ENCODE assay signal across 18 cellular contexts in the genomic region with DNA sequence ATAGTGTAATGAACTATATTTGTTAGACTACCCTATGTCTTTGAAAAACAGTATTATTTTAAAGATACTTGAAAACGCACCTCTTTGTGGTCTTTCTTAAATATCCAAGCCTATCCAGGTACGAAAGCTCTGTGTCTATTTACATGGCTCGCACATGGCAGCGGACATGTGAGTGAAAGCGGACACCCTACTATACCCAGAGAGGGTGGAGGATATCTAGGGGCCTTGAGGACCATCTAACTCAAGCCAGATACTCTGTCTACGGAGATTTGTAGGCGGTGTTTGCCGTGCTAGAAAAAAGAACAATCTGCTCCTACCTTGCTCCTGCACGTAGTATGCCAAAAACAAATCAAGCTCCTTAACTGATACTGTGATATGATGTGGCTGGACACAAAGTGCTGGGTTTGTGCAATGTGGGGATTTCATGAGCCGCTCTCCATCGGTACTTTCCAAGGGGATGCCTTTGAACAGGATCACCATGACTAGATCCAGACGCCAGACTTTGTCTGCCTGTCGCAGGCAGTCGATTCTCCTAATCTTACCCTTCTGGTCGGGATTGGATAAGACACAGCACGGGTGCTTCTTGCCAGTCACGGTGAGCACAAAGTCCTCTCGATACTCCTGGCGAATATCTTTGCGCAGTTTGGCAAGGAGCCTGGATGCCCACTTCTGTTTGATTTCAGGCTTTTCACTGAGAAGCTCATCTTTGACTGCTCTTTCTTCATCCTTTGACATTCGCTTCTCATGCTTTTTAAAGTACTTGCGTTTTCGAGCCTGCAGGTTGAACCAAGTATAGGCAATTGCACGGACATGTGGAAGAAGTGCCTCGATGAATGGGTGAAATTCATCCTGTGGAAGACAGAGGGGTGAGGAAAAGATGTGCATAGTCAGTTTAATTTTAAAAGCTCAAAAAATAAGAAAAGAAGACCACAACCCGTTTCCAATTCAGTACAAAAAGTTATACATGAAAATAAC. TPM values are rescaled to one million over a fixed set of nuclear protein-coding genes. Genes with fewer than 3 reads are reported as not detected.
A peak's percentile ranks its signal among the peaks of the same experiment; 100 is the strongest.
DNase-seq lines count a peak whose midpoint lies in the region; ATAC-seq and TF ChIP-seq lines count a peak whose summit lies in the region.
"Had no signal": no experiment of that assay in that cellular context is flagged by ENCODE, and none has a peak within 500 bp of the region (broad histone marks: within the 10 kb centered on the region; RNA-seq: fewer than 3 reads in every experiment).

No MANE protein-coding gene starts in this region.

- POLR2A ChIA-PET in MCF 10A (lab: Yijun Ruan, JAX): interaction anchor here (0.6 to 4.1 kb wide), 26 partner anchors 7 to 1754 kb away, joined by 3 to 77 read pairs (median 4); no protein-coding TSS in a partner anchor

- H3K79me2 ChIP-seq in GM23338 (replicated peaks; ENCODE audit: insufficient read depth): peaks cover 29% of the 10 kb centered on the region

- H3K27ac Mint-ChIP-seq in GM23338 (no peak overlapping the region), MCF 10A (ENCODE audit: low read depth, unreplicated experiment) (peak overlapping the region; percentile 88)
- H3K27ac Mint-ChIP-seq in activated naive CD4-positive, alpha-beta T cell treated with anti-CD3 and anti-CD28 coated beads, Interleukin-2, amount 10 ng/mL, durations not matched to agents 7 days and 5 days: no peak overlapping the region
- H3K27ac Mint-ChIP-seq in activated CD4-positive, alpha-beta T cell treated with anti-CD3 and anti-CD28 coated beads, Interleukin-2, amount 10 ng/mL, durations not matched to agents 24 days and 14 days: no peak overlapping the region
- H3K27ac Mint-ChIP-seq: activated CD4-positive, alpha-beta T cell treated with anti-CD3 and anti-CD28 coated beads, Interleukin-2, amount 10 ng/mL, durations not matched to agents 7 days and 5 days; activated T-helper 1 cell treated with anti-CD3 and anti-CD28 coated beads, Interleukin-12 subunit alpha, Interleukin-12 subunit beta, Interleukin-2, Interleukin-4 antibody, amounts not matched to agents 30 ng/mL and 10 ng/mL and 1 ng/mL, durations not matched to agents 14 hours and 24 hours and 36 hours; stimulated activated effector memory CD8-positive, alpha-beta T cell treated with anti-CD3 and anti-CD28 coated beads, Interleukin-12 subunit alpha, Interleukin-12 subunit beta, amount 100 ng/mL, for 72 hours; T-helper 1 cell treated with Interleukin-12 subunit alpha and Interleukin-12 subunit beta and Interleukin-4 antibody, amounts not matched to agents 30 μg/mL and 1 μg/mL, for 36 hours had no signal

- H3K4me3 Mint-ChIP-seq in GM23338 (no peak overlapping the region), MCF 10A (ENCODE audit: unreplicated experiment) (peak overlapping the region; percentile 80)
- H3K4me3 Mint-ChIP-seq in activated naive CD4-positive, alpha-beta T cell treated with anti-CD3 and anti-CD28 coated beads, Interleukin-2, amount 10 ng/mL, durations not matched to agents 7 days and 5 days: no peak overlapping the region
- H3K4me3 Mint-ChIP-seq in activated CD4-positive, alpha-beta T cell treated with anti-CD3 and anti-CD28 coated beads, Interleukin-2, amount 10 ng/mL, durations not matched to agents 24 days and 14 days: no peak overlapping the region
- H3K4me3 Mint-ChIP-seq: activated CD4-positive, alpha-beta T cell treated with anti-CD3 and anti-CD28 coated beads, Interleukin-2, amount 10 ng/mL, durations not matched to agents 7 days and 5 days; activated T-helper 1 cell treated with anti-CD3 and anti-CD28 coated beads, Interleukin-12 subunit alpha, Interleukin-12 subunit beta, Interleukin-2, Interleukin-4 antibody, amounts not matched to agents 30 ng/mL and 10 ng/mL and 1 ng/mL, durations not matched to agents 14 hours and 24 hours and 36 hours; stimulated activated effector memory CD8-positive, alpha-beta T cell treated with anti-CD3 and anti-CD28 coated beads, Interleukin-12 subunit alpha, Interleukin-12 subunit beta, amount 100 ng/mL, for 72 hours; T-helper 1 cell treated with Interleukin-12 subunit alpha and Interleukin-12 subunit beta and Interleukin-4 antibody, amounts not matched to agents 30 μg/mL and 1 μg/mL, for 36 hours had no signal

- no peaks in the 10 kb centered on the region for H4K20me1 ChIP-seq in GM23338 (replicated peaks; ENCODE audit: insufficient read depth)
- H4K20me1 ChIP-seq: BLaER1 treated with 17β-estradiol and CSF1 and Interleukin-3, amounts not matched to agents 10 nM and 100 nM had no signal

- H3K4me1 ChIP-seq in GM23338 (ENCODE audit: insufficient read depth): peaks cover 16% of the 10 kb centered on the region
- H3K4me1 ChIP-seq in right atrium auricular region: peaks cover 0 to 73% of the 10 kb centered on the region in 2 donors
- H3K4me1 ChIP-seq in skeletal muscle satellite cell (ENCODE audit: control insufficient read depth, insufficient read depth, low read length): peaks cover 62% of the 10 kb centered on the region

- DNase-seq in GM23338 (ENCODE audit: low spot score) (peak; percentile 22), MCF 10A (ENCODE audit: unreplicated experiment) (peak; percentile 47), right atrium auricular region (ENCODE audit: low spot score) (no peak), iPS-NIHi7 (ENCODE audit: extremely low spot score) (no peak)
- no peak for DNase-seq in activated naive CD4-positive, alpha-beta T cell treated with anti-CD3 and anti-CD28 coated beads, Interleukin-2, amount 10 ng/mL, durations not matched to agents 7 days and 5 days
- DNase-seq in activated CD4-positive, alpha-beta T cell treated with anti-CD3 and anti-CD28 coated beads, Interleukin-2, amount 10 ng/mL, durations not matched to agents 24 days and 14 days: no peak
- DNase-seq: activated CD4-positive, alpha-beta T cell treated with anti-CD3 and anti-CD28 coated beads, Interleukin-2, amount 10 ng/mL, durations not matched to agents 7 days and 5 days; H7; midbrain; MM.1S; Peyer's patch; stimulated activated CD4-positive, alpha-beta T cell treated with anti-CD3 and anti-CD28 coated beads, Interleukin-4, amount 100 ng/mL, for 1 hour had no signal

- intact Hi-C loops in MCF 10A (cut with micrococcal nuclease): no loop called here
- intact Hi-C loops in activated CD4-positive, alpha-beta T cell treated with anti-CD3 and anti-CD28 coated beads, Interleukin-2, amount 10 ng/mL, durations not matched to agents 24 days and 14 days (cut with micrococcal nuclease): no loop called here

- CTCF ChIA-PET in MCF 10A (lab: Yijun Ruan, JAX): interaction anchor here (0.5 to 3.1 kb wide), 7 partner anchors 14 to 217 kb away, joined by 3 to 11 read pairs (median 3); no protein-coding TSS in a partner anchor
- CTCF ChIA-PET in activated naive CD4-positive, alpha-beta T cell treated with anti-CD3 and anti-CD28 coated beads, Interleukin-2, amount 10 ng/mL, durations not matched to agents 7 days and 5 days (lab: Charles Lee): interaction anchor here (1.4 kb wide), 1 partner anchor 47 kb away, joined by 3 read pairs; no protein-coding TSS in a partner anchor

- H3K27me3 Mint-ChIP-seq in GM23338 (ENCODE audit: insufficient read depth, low read depth, poor library complexity) (peaks cover 2% of the 10 kb centered on the region), MCF 10A (ENCODE audit: insufficient read depth, unreplicated experiment) (no peaks in the 10 kb centered on the region)
- H3K27me3 Mint-ChIP-seq in activated naive CD4-positive, alpha-beta T cell treated with anti-CD3 and anti-CD28 coated beads, Interleukin-2, amount 10 ng/mL, durations not matched to agents 7 days and 5 days: peaks cover 15% of the 10 kb centered on the region
- peaks cover 48% of the 10 kb centered on the region for H3K27me3 Mint-ChIP-seq in activated CD4-positive, alpha-beta T cell treated with anti-CD3 and anti-CD28 coated beads, Interleukin-2, amount 10 ng/mL, durations not matched to agents 24 days and 14 days

- H3K9me3 ChIP-seq in right atrium auricular region: no peaks in the 10 kb centered on the region
- H3K9me3 ChIP-seq in skeletal muscle satellite cell (replicated peaks; ENCODE audit: low read length): no peaks in the 10 kb centered on the region
- H3K9me3 ChIP-seq: BLaER1 treated with 17β-estradiol and CSF1 and Interleukin-3, amounts not matched to agents 10 nM and 100 nM; Peyer's patch had no signal

- no TSS peak for BruUV-seq in MCF 10A (replicated peaks; lab: Mats Ljungman, UMichigan)

- H3F3A ChIP-seq in GM23338 (replicated peaks; ENCODE audit: low read depth): no peaks in the 10 kb centered on the region

- no peak overlapping the region for H3K27ac ChIP-seq in GM23338 (ENCODE audit: low read depth)
- peak overlapping the region; percentile 94 to 100 for H3K27ac ChIP-seq in right atrium auricular region
- H3K27ac ChIP-seq: BLaER1 treated with 17β-estradiol and CSF1 and Interleukin-3, amounts not matched to agents 10 nM and 100 nM; Peyer's patch had no signal

- peaks cover 13% of the 10 kb centered on the region for H3K27me3 ChIP-seq in GM23338 (ENCODE audit: insufficient read depth)
- no peaks in the 10 kb centered on the region for H3K27me3 ChIP-seq in right atrium auricular region
- no peaks in the 10 kb centered on the region for H3K27me3 ChIP-seq in skeletal muscle satellite cell (ENCODE audit: control insufficient read depth, insufficient read depth, low read length)
- H3K27me3 ChIP-seq: BLaER1 treated with 17β-estradiol and CSF1 and Interleukin-3, amounts not matched to agents 10 nM and 100 nM; Peyer's patch had no signal

- H3K36me3 Mint-ChIP-seq in GM23338 (ENCODE audit: low read depth) (peaks cover 3% of the 10 kb centered on the region; the same call in 1 of the 3 replicates), MCF 10A (ENCODE audit: insufficient read depth, unreplicated experiment) (peaks cover 32% of the 10 kb centered on the region)
- no peaks in the 10 kb centered on the region for H3K36me3 Mint-ChIP-seq in activated naive CD4-positive, alpha-beta T cell treated with anti-CD3 and anti-CD28 coated beads, Interleukin-2, amount 10 ng/mL, durations not matched to agents 7 days and 5 days
- H3K36me3 Mint-ChIP-seq in activated CD4-positive, alpha-beta T cell treated with anti-CD3 and anti-CD28 coated beads, Interleukin-2, amount 10 ng/mL, durations not matched to agents 24 days and 14 days (ENCODE audit: low read depth): no peaks in the 10 kb centered on the region
- H3K36me3 Mint-ChIP-seq: stimulated activated effector memory CD8-positive, alpha-beta T cell treated with anti-CD3 and anti-CD28 coated beads, Interleukin-12 subunit alpha, Interleukin-12 subunit beta, amount 100 ng/mL, for 72 hours had no signal

- no peaks in the 10 kb centered on the region for H3K9me3 Mint-ChIP-seq in GM23338
- no peaks in the 10 kb centered on the region for H3K9me3 Mint-ChIP-seq in MCF 10A (ENCODE audit: unreplicated experiment)
- no peaks in the 10 kb centered on the region for H3K9me3 Mint-ChIP-seq in activated naive CD4-positive, alpha-beta T cell treated with anti-CD3 and anti-CD28 coated beads, Interleukin-2, amount 10 ng/mL, durations not matched to agents 7 days and 5 days
- H3K9me3 Mint-ChIP-seq in activated CD4-positive, alpha-beta T cell treated with anti-CD3 and anti-CD28 coated beads, Interleukin-2, amount 10 ng/mL, durations not matched to agents 24 days and 14 days: no peaks in the 10 kb centered on the region
- H3K9me3 Mint-ChIP-seq: activated CD4-positive, alpha-beta T cell treated with anti-CD3 and anti-CD28 coated beads, Interleukin-2, amount 10 ng/mL, durations not matched to agents 7 days and 5 days; activated T-helper 1 cell treated with anti-CD3 and anti-CD28 coated beads, Interleukin-12 subunit alpha, Interleukin-12 subunit beta, Interleukin-2, Interleukin-4 antibody, amounts not matched to agents 30 ng/mL and 10 ng/mL and 1 ng/mL, durations not matched to agents 14 hours and 24 hours and 36 hours; stimulated activated effector memory CD8-positive, alpha-beta T cell treated with anti-CD3 and anti-CD28 coated beads, Interleukin-12 subunit alpha, Interleukin-12 subunit beta, amount 100 ng/mL, for 72 hours; T-helper 1 cell treated with Interleukin-12 subunit alpha and Interleukin-12 subunit beta and Interleukin-4 antibody, amounts not matched to agents 30 μg/mL and 1 μg/mL, for 36 hours had no signal

- H3K4me3 ChIP-seq in GM23338 (no peak overlapping the region), right atrium auricular region (peak overlapping the region; percentile 5 to 85), skeletal muscle satellite cell (ENCODE audit: low read length) (peak overlapping the region; percentile 55)
- H3K4me3 ChIP-seq: BLaER1 treated with 17β-estradiol and CSF1 and Interleukin-3, amounts not matched to agents 10 nM and 100 nM; Peyer's patch had no signal

- ATAC-seq in GM23338 (peak; percentile 59), HG03521 (IDR thresholded peaks at IDR 0.05; ENCODE audit: unreplicated experiment) (no peak)
- ATAC-seq: stimulated activated effector memory CD8-positive, alpha-beta T cell treated with anti-CD3 and anti-CD28 coated beads, Interleukin-12 subunit alpha, Interleukin-12 subunit beta, amount 100 ng/mL, for 72 hours had no signal

- H3K4me2 ChIP-seq in GM23338 (no peak overlapping the region), skeletal muscle satellite cell (ENCODE audit: low read length) (peak overlapping the region; percentile 88)
- H3K4me2 ChIP-seq: BLaER1 treated with 17β-estradiol and CSF1 and Interleukin-3, amounts not matched to agents 10 nM and 100 nM had no signal

- H3K36me3 ChIP-seq in GM23338 (ENCODE audit: insufficient read depth) (no peaks in the 10 kb centered on the region), right atrium auricular region (no peaks in the 10 kb centered on the region), skeletal muscle satellite cell (ENCODE audit: insufficient read depth, low read length) (peaks cover 5% of the 10 kb centered on the region)
- H3K36me3 ChIP-seq: BLaER1 treated with 17β-estradiol and CSF1 and Interleukin-3, amounts not matched to agents 10 nM and 100 nM had no signal

- no peaks in the 10 kb centered on the region for H3K9me2 ChIP-seq in GM23338 (ENCODE audit: insufficient read depth)

- H2AFZ ChIP-seq in GM23338: no peak overlapping the region

- H3K4me1 Mint-ChIP-seq in GM23338: peaks cover 34% of the 10 kb centered on the region
- peaks cover 57% of the 10 kb centered on the region for H3K4me1 Mint-ChIP-seq in MCF 10A (ENCODE audit: insufficient read depth, unreplicated experiment)
- H3K4me1 Mint-ChIP-seq in activated naive CD4-positive, alpha-beta T cell treated with anti-CD3 and anti-CD28 coated beads, Interleukin-2, amount 10 ng/mL, durations not matched to agents 7 days and 5 days: no peaks in the 10 kb centered on the region
- H3K4me1 Mint-ChIP-seq in activated CD4-positive, alpha-beta T cell treated with anti-CD3 and anti-CD28 coated beads, Interleukin-2, amount 10 ng/mL, durations not matched to agents 24 days and 14 days: peaks cover 1% of the 10 kb centered on the region
- H3K4me1 Mint-ChIP-seq: activated CD4-positive, alpha-beta T cell treated with anti-CD3 and anti-CD28 coated beads, Interleukin-2, amount 10 ng/mL, durations not matched to agents 7 days and 5 days; stimulated activated effector memory CD8-positive, alpha-beta T cell treated with anti-CD3 and anti-CD28 coated beads, Interleukin-12 subunit alpha, Interleukin-12 subunit beta, amount 100 ng/mL, for 72 hours had no signal

- H3K9ac ChIP-seq in skeletal muscle satellite cell (ENCODE audit: low read depth, low read length): peak overlapping the region; percentile 6
- H3K9ac ChIP-seq: BLaER1 treated with 17β-estradiol and CSF1 and Interleukin-3, amounts not matched to agents 10 nM and 100 nM had no signal

- no peak for TF ChIP-seq CTCF in GM23338 (conservative IDR thresholded peaks at IDR 0.05; ENCODE audit: low read depth in 2 of 2)
- no peak for TF ChIP-seq CTCF in MCF 10A (IDR thresholded peaks at IDR 0.05; ENCODE audit: unreplicated experiment)
- TF ChIP-seq CTCF in right atrium auricular region (IDR thresholded peaks at IDR 0.05): no peak

RNA-seq across cellular contexts. Expression of a gene that starts 7.0 kb away (rescaled TPM):
- 2.6 and 4.7 TPM in 2 replicates for total RNA-seq in GM23338 (2014; rRNA removed; shearing (Covaris generic))
- polyA plus RNA-seq in GM23338 (2016; fragmentation: Nextera tagmentation; extraction: Ambion mirVana): 2.4 and 3.9 TPM in 2 replicates
- 52.2 and 70.8 TPM in 2 replicates for total RNA-seq in MCF 10A (2022)
- total RNA-seq in right atrium auricular region: 10 to 100 TPM; 74.4 to 80.1 TPM
- 37.1 and 39.5 TPM in 2 replicates for total RNA-seq in skeletal muscle satellite cell (2012; rRNA removed)
- not detected in 2 replicates for total RNA-seq in activated CD4-positive, alpha-beta T cell treated with anti-CD3 and anti-CD28 coated beads, Interleukin-2, amount 10 ng/mL, durations not matched to agents 24 days and 14 days
- total RNA-seq: activated CD4-positive, alpha-beta T cell treated with anti-CD3 and anti-CD28 coated beads, Interleukin-2, amount 10 ng/mL, durations not matched to agents 7 days and 5 days; activated T-helper 1 cell treated with anti-CD3 and anti-CD28 coated beads, Interleukin-12 subunit alpha, Interleukin-12 subunit beta, Interleukin-2, Interleukin-4 antibody, amounts not matched to agents 30 ng/mL and 10 ng/mL and 1 ng/mL, durations not matched to agents 14 hours and 24 hours and 36 hours had no signal

Comparison
In these comparisons a context has a peak if more than half of its experiments do, and no peak if none do; other contexts are left out.
1. DNase-seq: peak in GM23338 (single experiment) and MCF 10A (single experiment); none in right atrium auricular region (single experiment), activated naive CD4-positive, alpha-beta T cell treated with anti-CD3 and anti-CD28 coated beads, Interleukin-2, amount 10 ng/mL, durations not matched to agents 7 days and 5 days (single experiment), activated CD4-positive, alpha-beta T cell treated with anti-CD3 and anti-CD28 coated beads, Interleukin-2, amount 10 ng/mL, durations not matched to agents 24 days and 14 days (single experiment) and iPS-NIHi7 (single experiment).